In genomic region chr15:40594429-40594836, GRCh38 we compare ENCODE assay signal across 8 cellular contexts. TPM values are rescaled to one million over a fixed set of nuclear protein-coding genes. Genes with fewer than 3 reads are reported as not detected.
DNase-seq lines count a peak whose midpoint lies in the region; ATAC-seq and TF ChIP-seq lines count a peak whose summit lies in the region.

No MANE protein-coding gene starts in this region.

- WGBS in hepatocyte (ENCODE audit: low lambda C conversion rate, missing lambda C conversion rate): 3% methylated on average over 30 of the region's 31 CpGs

- peaks cover 6% of the 10 kb centered on the region for H3K4me1 ChIP-seq in hepatocyte (ENCODE audit: insufficient read depth)
- H3K4me1 ChIP-seq in skeletal muscle satellite cell (ENCODE audit: control insufficient read depth, insufficient read depth, low read length): no peaks in the 10 kb centered on the region

- no peaks in the 10 kb centered on the region for H3K9me2 ChIP-seq in hepatocyte (replicated peaks; ENCODE audit: insufficient read depth)

- H3K9me3 ChIP-seq in hepatocyte (ENCODE audit: low read depth): no peaks in the 10 kb centered on the region
- H3K9me3 ChIP-seq in skeletal muscle satellite cell (replicated peaks; ENCODE audit: low read length): no peaks in the 10 kb centered on the region

- H3K9ac ChIP-seq in skeletal muscle satellite cell (ENCODE audit: low read depth, low read length): peak overlapping the region; percentile 94

- H3K27me3 ChIP-seq in hepatocyte: no peaks in the 10 kb centered on the region
- H3K27me3 ChIP-seq in skeletal muscle satellite cell (ENCODE audit: control insufficient read depth, insufficient read depth, low read length): no peaks in the 10 kb centered on the region

- peaks cover 38% of the 10 kb centered on the region for H3K79me2 ChIP-seq in hepatocyte

- H3K27ac Mint-ChIP-seq in activated naive CD4-positive, alpha-beta T cell treated with anti-CD3 and anti-CD28 coated beads, Interleukin-2, amount 50 U/mL, for 72 hours: peak overlapping the region; percentile 97 to 99

- H3K4me2 ChIP-seq in hepatocyte (peak overlapping the region; percentile 74), skeletal muscle satellite cell (ENCODE audit: low read length) (peak overlapping the region; percentile 83)

- no peak overlapping the region for H3K27ac ChIP-seq in hepatocyte

- TF ChIP-seq CTCF in hepatocyte (IDR thresholded peaks at IDR 0.05; ENCODE audit: poor library complexity): no peak

- ATAC-seq in GM18861 (IDR thresholded peaks at IDR 0.05; ENCODE audit: unreplicated experiment) (peak; percentile 25), HG02981 (IDR thresholded peaks at IDR 0.05; ENCODE audit: unreplicated experiment) (peak; percentile 35)
- ATAC-seq in activated naive CD4-positive, alpha-beta T cell treated with anti-CD3 and anti-CD28 coated beads, Interleukin-2, amount 50 U/mL, for 72 hours: peak; percentile 65 to 66

- no peaks in the 10 kb centered on the region for H4K20me1 ChIP-seq in hepatocyte (ENCODE audit: insufficient read depth, poor library complexity, severe bottlenecking)

- H3K36me3 ChIP-seq in hepatocyte (replicated peaks; ENCODE audit: insufficient read depth, low read depth) (no peaks in the 10 kb centered on the region), skeletal muscle satellite cell (ENCODE audit: insufficient read depth, low read length) (no peaks in the 10 kb centered on the region)

- peak; percentile 75 for DNase-seq in COLO668 (lab: John Stamatoyannopoulos, UW; ENCODE audit: unreplicated experiment)
- DNase-seq in NCI-H2227 treated with DMSO at 0.1 percent for 48 hours (lab: John Stamatoyannopoulos, UW): peak; percentile 37
- no peak for DNase-seq in activated naive CD4-positive, alpha-beta T cell treated with anti-CD3 and anti-CD28 coated beads, Interleukin-2, amount 50 U/mL, for 72 hours (ENCODE audit: low spot score in 2 of 2)
- DNase-seq in hepatocyte (ENCODE audit: low spot score): peak; percentile 71
- no peak for DNase-seq in NCI-H128 (lab: John Stamatoyannopoulos, UW; ENCODE audit: unreplicated experiment)

- peak overlapping the region; percentile 39 for H3K4me3 ChIP-seq in hepatocyte
- peak overlapping the region; percentile 90 for H3K4me3 ChIP-seq in skeletal muscle satellite cell (ENCODE audit: low read length)

- peak overlapping the region; percentile 55 for H2AFZ ChIP-seq in hepatocyte

- H3K36me3 Mint-ChIP-seq in activated naive CD4-positive, alpha-beta T cell treated with anti-CD3 and anti-CD28 coated beads, Interleukin-2, amount 50 U/mL, for 72 hours: peaks cover 8% of the 10 kb centered on the region in 2 donors

- no peaks in the 10 kb centered on the region for H3K9me3 Mint-ChIP-seq in activated naive CD4-positive, alpha-beta T cell treated with anti-CD3 and anti-CD28 coated beads, Interleukin-2, amount 50 U/mL, for 72 hours

RNA-seq across cellular contexts. Expression of gene KNL1, which starts 0.4 kb away (rescaled TPM):
- total RNA-seq in activated naive CD4-positive, alpha-beta T cell treated with anti-CD3 and anti-CD28 coated beads, Interleukin-2, amount 50 U/mL, for 72 hours: 10 to 100 TPM; 29.0 to 36.9 TPM
- 10.0 and 15.7 TPM in 2 replicates for total RNA-seq in hepatocyte
- 2.9 and 3.0 TPM in 2 replicates for polyA plus RNA-seq in hepatocyte
- total RNA-seq in skeletal muscle satellite cell (2012; rRNA removed): 19.0 and 20.5 TPM in 2 replicates

RNA-seq across cellular contexts. Expression of gene RPUSD2, which starts 25.3 kb away (rescaled TPM):
- 10 to 100 TPM; 10.1 to 12.7 TPM for total RNA-seq in activated naive CD4-positive, alpha-beta T cell treated with anti-CD3 and anti-CD28 coated beads, Interleukin-2, amount 50 U/mL, for 72 hours
- 7.1 and 11.5 TPM in 2 replicates for total RNA-seq in hepatocyte
- polyA plus RNA-seq in hepatocyte: 8.6 and 13.4 TPM in 2 replicates
- 13.7 and 15.1 TPM in 2 replicates for total RNA-seq in skeletal muscle satellite cell (2012; rRNA removed)

RNA-seq across cellular contexts. Expression of gene CCDC32, which starts 29.6 kb away (rescaled TPM):
- total RNA-seq in activated naive CD4-positive, alpha-beta T cell treated with anti-CD3 and anti-CD28 coated beads, Interleukin-2, amount 50 U/mL, for 72 hours: 10 to 100 TPM; 24.1 to 25.0 TPM
- 25.7 and 50.8 TPM in 2 replicates for total RNA-seq in hepatocyte
- polyA plus RNA-seq in hepatocyte: 15.1 and 30.9 TPM in 2 replicates
- total RNA-seq in skeletal muscle satellite cell (2012; rRNA removed): 10.5 and 11.7 TPM in 2 replicates

Comparison
In these comparisons a context has a peak if more than half of its experiments do, and no peak if none do; other contexts are left out.
1. DNase-seq: peak in COLO668 (single experiment), NCI-H2227 treated with DMSO at 0.1 percent for 48 hours (single experiment) and hepatocyte (single experiment); none in activated naive CD4-positive, alpha-beta T cell treated with anti-CD3 and anti-CD28 coated beads, Interleukin-2, amount 50 U/mL, for 72 hours (0 of 2) and NCI-H128 (single experiment).
2. Peak in every context shown above with its lines, with median percentiles within 50 percentile points of each other: ATAC-seq.